8 cellular contexts compared by ENCODE assay signal in genomic region chr9:126386088-126386487, GRCh38. TPM values are rescaled to one million over a fixed set of nuclear protein-coding genes. Genes with fewer than 3 reads are reported as not detected.
DNase-seq lines count a peak whose midpoint lies in the region; ATAC-seq and TF ChIP-seq lines count a peak whose summit lies in the region.

No MANE protein-coding gene starts in this region.

- TF ChIP-seq CTCF in LNCaP clone FGC (IDR thresholded peaks at IDR 0.05; ENCODE audit: control insufficient read depth, extremely low read depth, insufficient read depth) (peak; percentile 57), choroid plexus epithelial cell (conservative IDR thresholded peaks at IDR 0.05; ENCODE audit: low read depth, low read length) (peak; percentile 62), neural cell (IDR thresholded peaks at IDR 0.05; ENCODE audit: poor library complexity, severe bottlenecking) (peak; percentile 37)

- peak; percentile 42 for TF ChIP-seq RAD21 in neural cell (conservative IDR thresholded peaks at IDR 0.05)

- H3K9me3 ChIP-seq in neural cell (ENCODE audit: low read length) = no peaks in the 10 kb centered on the region

- H3K4me3 ChIP-seq in LNCaP clone FGC (ENCODE audit: low read depth, low read length) = no peak overlapping the region
- no peak overlapping the region for H3K4me3 ChIP-seq in choroid plexus epithelial cell (ENCODE audit: low read depth, low read length)
- no peak overlapping the region for H3K4me3 ChIP-seq in neural cell (ENCODE audit: low read length)

- no peak overlapping the region for H3K4me2 ChIP-seq in neural cell (ENCODE audit: low read length)

- H3K79me2 ChIP-seq in neural cell (replicated peaks; ENCODE audit: insufficient read depth, low read length) = no peaks in the 10 kb centered on the region

- H2AFZ ChIP-seq in neural cell (ENCODE audit: low read depth, low read length) = no peak overlapping the region

- H3K27ac ChIP-seq in neural cell (ENCODE audit: low read length) = no peak overlapping the region

- peaks cover 5% of the 10 kb centered on the region for H3K36me3 ChIP-seq in neural cell (ENCODE audit: insufficient read depth, low read length)

- no peaks in the 10 kb centered on the region for H3K27me3 ChIP-seq in neural cell (ENCODE audit: insufficient read depth, low read depth, low read length)

- no peaks in the 10 kb centered on the region for H4K20me1 ChIP-seq in neural cell (ENCODE audit: insufficient read depth)

- no peaks in the 10 kb centered on the region for H3F3A ChIP-seq in neural cell (ENCODE audit: insufficient read depth, low read length, poor library complexity, severe bottlenecking)

- no peaks in the 10 kb centered on the region for H3K9me2 ChIP-seq in neural cell (ENCODE audit: insufficient read depth, low read length)

- ATAC-seq in GM18502 (IDR thresholded peaks at IDR 0.05; ENCODE audit: poor library complexity, unreplicated experiment) = no peak

- DNase-seq in GM03348 (ENCODE audit: low spot score) = peak; percentile 36
- no peak for DNase-seq in LNCaP clone FGC (ENCODE audit: low read depth)
- peak; percentile 54 for DNase-seq in choroid plexus epithelial cell (ENCODE audit: low read depth)
- DNase-seq in central memory CD4-positive, alpha-beta T cell = no peak
- DNase-seq in occipital lobe (lab: John Stamatoyannopoulos, UW) = no peak
- no peak for DNase-seq in mesenteric fat pad (ENCODE audit: low spot score)

- no peak overlapping the region for H3K9ac ChIP-seq in neural cell (ENCODE audit: low read length)

- TF ChIP-seq EP300 in neural cell (conservative IDR thresholded peaks at IDR 0.05; ENCODE audit: poor library complexity, severe bottlenecking) = no peak

TF ChIP-seq in neural cell, 6 proteins besides CTCF, POLR2A, EP300 and RAD21:
- TF ChIP-seq SMC3 (conservative IDR thresholded peaks at IDR 0.05; ENCODE audit: poor library complexity) (peak; percentile 43), MXI1 (conservative IDR thresholded peaks at IDR 0.05; ENCODE audit: poor library complexity, severe bottlenecking) (no peak)

RNA-seq across cellular contexts. Expression of gene MVB12B, which starts 59.5 kb away (rescaled TPM):
- polyA plus RNA-seq in neural cell = 39.5 and 47.5 TPM in 2 replicates
- polyA minus RNA-seq in neural cell = 74.0 and 74.7 TPM in 2 replicates
- total RNA-seq in occipital lobe = 28.7 TPM
- total RNA-seq in mesenteric fat pad = 22.2 TPM

Comparison
In these comparisons a context has a peak if more than half of its experiments do, and no peak if none do; other contexts are left out.
1. DNase-seq: peak in GM03348 (single experiment) and choroid plexus epithelial cell (single experiment); none in LNCaP clone FGC (single experiment), central memory CD4-positive, alpha-beta T cell (single experiment), occipital lobe (single experiment) and mesenteric fat pad (single experiment).
2. Peak in every context shown above with its lines, with median percentiles within 50 percentile points of each other: CTCF ChIP-seq.